23 cellular contexts compared by ENCODE assay signal in genomic region chr2:19860022-19860421, GRCh38. TPM values are rescaled to one million over a fixed set of nuclear protein-coding genes. Genes with fewer than 3 reads are reported as not detected.
DNase-seq lines count a peak whose midpoint lies in the region; ATAC-seq, FAIRE-seq and TF ChIP-seq lines count a peak whose summit lies in the region.
"Had no signal": no experiment of that assay in that cellular context is flagged by ENCODE, and none has a peak within 500 bp of the region (broad histone marks: within the 10 kb centered on the region; RNA-seq: fewer than 3 reads in every experiment).

No MANE protein-coding gene starts in this region.

- no peak for TF ChIP-seq CTCF in glutamatergic neuron (IDR thresholded peaks at IDR 0.05; ENCODE audit: partially characterized antibody, unreplicated experiment)

- no peaks in the 10 kb centered on the region for H3K36me3 Mint-ChIP-seq in glutamatergic neuron (ENCODE audit: unreplicated experiment)
- H3K36me3 Mint-ChIP-seq: CD8-positive, alpha-beta memory T cell had no signal

- H3K9me3 Mint-ChIP-seq in glutamatergic neuron (ENCODE audit: unreplicated experiment): no peaks in the 10 kb centered on the region
- H3K9me3 Mint-ChIP-seq: activated B cell treated with CpG ODN at 0.5 μM for 24 hours; activated CD4-positive, alpha-beta memory T cell treated with anti-CD3 and anti-CD28 coated beads, Interleukin-2, amount 10 ng/mL, durations not matched to agents 7 days and 5 days; CD8-positive, alpha-beta memory T cell had no signal

- peaks cover 5% of the 10 kb centered on the region for H3K4me1 Mint-ChIP-seq in glutamatergic neuron (ENCODE audit: low read depth, unreplicated experiment)
- H3K4me1 Mint-ChIP-seq: activated B cell treated with CpG ODN at 0.5 μM for 24 hours; activated CD4-positive, alpha-beta memory T cell treated with anti-CD3 and anti-CD28 coated beads, Interleukin-2, amount 10 ng/mL, durations not matched to agents 7 days and 5 days had no signal

- DNase-seq in A172 (ENCODE audit: low spot score): peak; percentile 23
- peak; percentile 15 for DNase-seq in HCEC 1CT
- peak; percentile 16 for DNase-seq in cerebellar cortex (ENCODE audit: low spot score)
- DNase-seq in medulla oblongata (ENCODE audit: extremely low spot score): peak; percentile 73
- no peak for DNase-seq in glutamatergic neuron
- DNase-seq in left lobe of liver (ENCODE audit: low spot score): no peak
- no peak for DNase-seq in RCC 7860 (ENCODE audit: low spot score)
- DNase-seq: activated B cell treated with CpG ODN at 0.5 μM for 24 hours; activated CD4-positive, alpha-beta memory T cell treated with anti-CD3 and anti-CD28 coated beads, Interleukin-2, amount 10 ng/mL, durations not matched to agents 7 days and 5 days; activated naive CD4-positive, alpha-beta T cell treated with Interleukin-2 at 50 U/mL for 16 hours; activated T-cell treated with anti-CD3 and anti-CD28 coated beads, Interleukin-2, amount 50 U/mL, for 1 hour; CD8-positive, alpha-beta memory T cell; left colon; mucosa of descending colon; NCI-H2081; NCI-H69; OCI-M1; testis had no signal

- no peak for FAIRE-seq in RCC 7860 (lab: Jason Lieb, UNC)
- FAIRE-seq: endometrium, GM18507, K562 had no signal

- ATAC-seq in GM19463 (IDR thresholded peaks at IDR 0.05; ENCODE audit: unreplicated experiment): no peak
- no peak for ATAC-seq in left lobe of liver
- ATAC-seq: gastroesophageal sphincter, K562, left colon, mucosa of descending colon had no signal

- no peak overlapping the region for H3K4me3 Mint-ChIP-seq in glutamatergic neuron (ENCODE audit: unreplicated experiment)
- H3K4me3 Mint-ChIP-seq: activated B cell treated with CpG ODN at 0.5 μM for 24 hours; activated CD4-positive, alpha-beta memory T cell treated with anti-CD3 and anti-CD28 coated beads, Interleukin-2, amount 10 ng/mL, durations not matched to agents 7 days and 5 days; CD8-positive, alpha-beta memory T cell had no signal

- peaks cover 3% of the 10 kb centered on the region for H3K27me3 Mint-ChIP-seq in glutamatergic neuron (ENCODE audit: unreplicated experiment)

- H3K27ac Mint-ChIP-seq in glutamatergic neuron (ENCODE audit: unreplicated experiment): no peak overlapping the region
- H3K27ac Mint-ChIP-seq: activated B cell treated with CpG ODN at 0.5 μM for 24 hours; activated CD4-positive, alpha-beta memory T cell treated with anti-CD3 and anti-CD28 coated beads, Interleukin-2, amount 10 ng/mL, durations not matched to agents 7 days and 5 days; CD8-positive, alpha-beta memory T cell had no signal

RNA-seq across cellular contexts. Expression of gene TTC32, which starts 41.8 kb away (rescaled TPM):
- total RNA-seq in A172 (2014; rRNA removed; shearing (Covaris generic)): 4.2 and 10.6 TPM in 2 replicates
- 15.3 TPM for total RNA-seq in glutamatergic neuron (ENCODE audit: unreplicated experiment)
- 4.9 TPM for total RNA-seq in left lobe of liver

Comparison
In these comparisons a context has a peak if more than half of its experiments do, and no peak if none do; other contexts are left out.
1. DNase-seq: peak in A172 (single experiment), HCEC 1CT (single experiment), cerebellar cortex (single experiment) and medulla oblongata (single experiment); none in glutamatergic neuron (single experiment), left lobe of liver (single experiment) and RCC 7860 (single experiment).